ENCODE assay signal across 12 cellular contexts in genomic region chr7:157402388-157402703, GRCh38.
"Had no signal": no experiment of that assay in that cellular context is flagged by ENCODE, and none has a peak within 500 bp of the region (broad histone marks: within the 10 kb centered on the region; RNA-seq: fewer than 3 reads in every experiment).

No MANE protein-coding gene starts in this region.

- H3K4me3 ChIP-seq: coronary artery, pancreas had no signal

- ATAC-seq: activated CD8-positive, alpha-beta T cell treated with anti-CD3 and anti-CD28 coated beads, Interleukin-2, amount 10 ng/mL, durations not matched to agents 7 days and 5 days; naive thymus-derived CD8-positive, alpha-beta T cell; pancreas had no signal

- H3K9me3 Mint-ChIP-seq: activated CD4-positive, alpha-beta T cell treated with anti-CD3 and anti-CD28 coated beads, Interleukin-2, amount 10 ng/mL, durations not matched to agents 7 days and 5 days; activated naive CD4-positive, alpha-beta T cell treated with anti-CD3 and anti-CD28 coated beads, Interleukin-2, amount 10 ng/mL, durations not matched to agents 7 days and 5 days; activated T-cell treated with anti-CD3 and anti-CD28 coated beads, Interleukin-2, amount 50 U/mL, for 24 hours; naive thymus-derived CD8-positive, alpha-beta T cell had no signal

- H3K27me3 Mint-ChIP-seq: activated CD4-positive, alpha-beta T cell treated with anti-CD3 and anti-CD28 coated beads, Interleukin-2, amount 10 ng/mL, durations not matched to agents 7 days and 5 days; activated naive CD4-positive, alpha-beta T cell treated with anti-CD3 and anti-CD28 coated beads, Interleukin-2, amount 10 ng/mL, durations not matched to agents 7 days and 5 days; activated T-cell treated with anti-CD3 and anti-CD28 coated beads, Interleukin-2, amount 50 U/mL, for 24 hours; naive thymus-derived CD8-positive, alpha-beta T cell had no signal

- H3K4me3 Mint-ChIP-seq: activated CD4-positive, alpha-beta T cell treated with anti-CD3 and anti-CD28 coated beads, Interleukin-2, amount 10 ng/mL, durations not matched to agents 7 days and 5 days; activated CD8-positive, alpha-beta T cell treated with anti-CD3 and anti-CD28 coated beads, Interleukin-2, amount 10 ng/mL, durations not matched to agents 7 days and 5 days; activated naive CD4-positive, alpha-beta T cell treated with anti-CD3 and anti-CD28 coated beads, Interleukin-2, amount 10 ng/mL, durations not matched to agents 7 days and 5 days; activated T-cell treated with anti-CD3 and anti-CD28 coated beads, Interleukin-2, amount 50 U/mL, for 24 hours; naive thymus-derived CD8-positive, alpha-beta T cell had no signal

- H3K4me1 ChIP-seq: pancreas had no signal

- DNase-seq: activated CD4-positive, alpha-beta T cell treated with anti-CD3 and anti-CD28 coated beads, Interleukin-2, amount 10 ng/mL, durations not matched to agents 7 days and 5 days; activated CD8-positive, alpha-beta T cell treated with anti-CD3 and anti-CD28 coated beads, Interleukin-2, amount 10 ng/mL, durations not matched to agents 7 days and 5 days; activated naive CD4-positive, alpha-beta T cell treated with anti-CD3 and anti-CD28 coated beads, Interleukin-2, amount 10 ng/mL, durations not matched to agents 7 days and 5 days; activated T-cell treated with anti-CD3 and anti-CD28 coated beads, Interleukin-2, amount 50 U/mL, for 24 hours; brain microvascular endothelial cell; mesenchymal stem cell; pancreas; stimulated activated CD4-positive, alpha-beta T cell treated with anti-CD3 and anti-CD28 coated beads, Interleukin-1b, Interleukin-23, amount 100 ng/mL, for 48 hours; stimulated activated CD8-positive, alpha-beta memory T cell treated with anti-CD3 and anti-CD28 coated beads, Interleukin-4, amount 100 ng/mL, for 48 hours; stimulated activated naive CD4-positive, alpha-beta T cell had no signal

- H3K27ac Mint-ChIP-seq: activated CD8-positive, alpha-beta T cell treated with anti-CD3 and anti-CD28 coated beads, Interleukin-2, amount 10 ng/mL, durations not matched to agents 7 days and 5 days; activated naive CD4-positive, alpha-beta T cell treated with anti-CD3 and anti-CD28 coated beads, Interleukin-2, amount 10 ng/mL, durations not matched to agents 7 days and 5 days had no signal

- H3K27ac ChIP-seq: brain microvascular endothelial cell, pancreas had no signal

- H3K27me3 ChIP-seq: brain microvascular endothelial cell, pancreas had no signal

- H3K9me3 ChIP-seq: pancreas had no signal
